26 cellular contexts compared by ENCODE assay signal in genomic region chr3:17580901-17581300, GRCh38.
DNase-seq lines count a peak whose midpoint lies in the region; ATAC-seq, FAIRE-seq and TF ChIP-seq lines count a peak whose summit lies in the region.
"Had no signal": no experiment of that assay in that cellular context is flagged by ENCODE, and none has a peak within 500 bp of the region (broad histone marks: within the 10 kb centered on the region; RNA-seq: fewer than 3 reads in every experiment).

No MANE protein-coding gene starts in this region.

- TF ChIP-seq POLR2A in A549 (IDR thresholded peaks at IDR 0.05; ENCODE audit: low read length) (no peak), GM12878 (IDR thresholded peaks at IDR 0.05; ENCODE audit: low read depth, low read length) (no peak)

- ATAC-seq in A549: no peak
- 0 out of 3 replicates have a peak, but pooled peaks have one; percentile 5 for ATAC-seq in GM12878
- no peak for ATAC-seq in GM21447 (IDR thresholded peaks at IDR 0.05; ENCODE audit: unreplicated experiment)
- no peak for ATAC-seq in GM19324 (IDR thresholded peaks at IDR 0.05; ENCODE audit: low FRiP score, unreplicated experiment)
- ATAC-seq: stimulated activated memory B cell treated with anti-CD40 and anti-IgM and Interleukin-4, amounts not matched to agents 10 μg/mL and 1 μg/mL and 100 μg/mL, for 72 hours had no signal

- no peaks in the 10 kb centered on the region; the same call in 1 of the 2 replicates for H4K20me1 ChIP-seq in GM12878 (ENCODE audit: control insufficient read depth, insufficient read depth)

- RAD21 ChIA-PET in GM12878 (lab: Charles Lee; ENCODE audit: unreplicated experiment): no interaction called here

- POLR2A ChIA-PET in A549 (lab: Yijun Ruan, JAX) (no interaction called here), GM12878 (lab: Charles Lee) (interaction anchor here (1.0 kb wide), 1 partner anchor 167 kb away, joined by 3 read pairs; no protein-coding TSS in a partner anchor)

- peak; percentile 10 for DNase-seq in activated CD4-positive, alpha-beta T cell treated with anti-CD3 and anti-CD28 coated beads for 48 hours
- no peak for DNase-seq in activated CD4-positive, alpha-beta T cell treated with anti-CD3 and anti-CD28 coated beads for 4 hours
- DNase-seq in A549 (ENCODE audit: low read depth in 1 of 2, low spot score in 1 of 2) (no peak), HL-60 (ENCODE audit: low read depth in 1 of 2, low spot score in 1 of 2) (peak; percentile 20 to 43), GM12878 (ENCODE audit: low read depth, low spot score) (no peak), mesenteric fat pad (ENCODE audit: low spot score) (no peak)
- DNase-seq: activated naive CD8-positive, alpha-beta T cell treated with anti-CD3 and anti-CD28 coated beads, Interleukin-2, amount 10 ng/mL, durations not matched to agents 7 days and 5 days; AML-193; CD8-positive, alpha-beta memory T cell; central memory CD4-positive, alpha-beta T cell; DMS153; endodermal cell; KG1; MM.1S; NCI-H1436 treated with DMSO at 0.1 percent for 48 hours; SK-N-SH; small intestine; testis; uterus had no signal

- SMC1A ChIA-PET in GM12878 (lab: Charles Lee; ENCODE audit: uncharacterized antibody, unreplicated experiment): interaction anchor here (1.3 kb wide), 1 partner anchor 24 kb away, joined by 3 read pairs; no protein-coding TSS in a partner anchor

- H3K36me3 ChIP-seq in GM12878 (ENCODE audit: control insufficient read depth in 2 of 2, insufficient read depth in 2 of 2, low read length in 1 of 2): no peaks in the 10 kb centered on the region
- H3K36me3 ChIP-seq: uterus had no signal

- H3K9me3 ChIP-seq in A549 (no peaks in the 10 kb centered on the region), GM12878 (replicated peaks; ENCODE audit: control insufficient read depth, insufficient read depth, low read length) (no peaks in the 10 kb centered on the region; the same call in 1 of the 3 replicates)
- H3K9me3 ChIP-seq: SK-N-SH, testis, uterus had no signal

- no peaks in the 10 kb centered on the region for H3K79me2 ChIP-seq in GM12878 (ENCODE audit: control insufficient read depth, insufficient read depth, low read length)
- H3K79me2 ChIP-seq: parathyroid adenoma had no signal

- no TSS peak for BruUV-seq in GM12878 (replicated peaks; lab: Mats Ljungman, UMichigan)

- TF ChIP-seq CTCF in A549 (IDR thresholded peaks at IDR 0.05) (no peak), HL-60 (IDR thresholded peaks at IDR 0.05; ENCODE audit: insufficient read depth, low read length) (no peak), GM12878 (IDR thresholded peaks at IDR 0.05 in 2 of 3, conservative IDR thresholded peaks at IDR 0.05 in 1 of 3; ENCODE audit: control insufficient read depth in 2 of 3, extremely low read depth in 1 of 3, insufficient read depth in 1 of 3, low read depth in 3 of 3, low read length in 3 of 3) (no peak)

- no peak overlapping the region for H3K9ac ChIP-seq in GM12878 (ENCODE audit: control insufficient read depth, insufficient read depth, low read length)
- H3K9ac ChIP-seq: parathyroid adenoma, SK-N-SH had no signal

- H3K4me3 ChIP-seq in A549 (no peak overlapping the region), HL-60 (replicated peaks; ENCODE audit: insufficient read depth, low read length) (no peak overlapping the region), GM12878 (no peak overlapping the region)
- H3K4me3 ChIP-seq: testis, uterus had no signal

- TF ChIP-seq RAD21 in A549 (conservative IDR thresholded peaks at IDR 0.05 in 1 of 2, IDR thresholded peaks at IDR 0.05 in 1 of 2) (no peak), GM12878 (IDR thresholded peaks at IDR 0.05; ENCODE audit: insufficient read depth, low read depth, low read length) (no peak)

- peak overlapping the region in 1 of 2 experiments; percentile 17; a peak in 1 of 6 replicates for H3K27ac ChIP-seq in A549
- H3K27ac ChIP-seq in HL-60 (replicated peaks): peak overlapping the region; percentile 37
- H3K27ac ChIP-seq in GM12878 (ENCODE audit: control insufficient read depth, insufficient read depth): no peak overlapping the region
- H3K27ac ChIP-seq: parathyroid adenoma, testis, uterus had no signal

- CTCF ChIA-PET in A549 (lab: Yijun Ruan, JAX) (interaction anchor here (1.5 kb wide), 1 partner anchor 65 kb away, joined by 4 read pairs; no protein-coding TSS in a partner anchor), GM12878 (lab: Yijun Ruan, JAX) (interaction anchor here (1.0 kb wide), 1 partner anchor 63 kb away, joined by 3 read pairs; no protein-coding TSS in a partner anchor)

- H3K27me3 ChIP-seq in HL-60 (ENCODE audit: insufficient read depth, poor library complexity, severe bottlenecking): no peaks in the 10 kb centered on the region
- H3K27me3 ChIP-seq in GM12878 (replicated peaks in 1 of 2; ENCODE audit: control insufficient read depth in 2 of 2, insufficient read depth in 2 of 2, low read length in 1 of 2): no peaks in the 10 kb centered on the region
- H3K27me3 ChIP-seq: testis, uterus had no signal

- 90% methylated on average over 4 of the region's 4 CpGs for WGBS in A549 (ENCODE audit: missing lambda C conversion rate)
- 43% methylated on average over 4 of the region's 4 CpGs for WGBS in GM12878 (ENCODE audit: insufficient coverage, insufficient replicate concordance, low lambda C conversion rate, missing lambda C conversion rate)

- no peak for FAIRE-seq in A549 (lab: Jason Lieb, UNC)
- no peak for FAIRE-seq in GM12878 (lab: Jason Lieb, UNC)
- FAIRE-seq: A204.1, frontal cortex, HTR-8/SVneo, small intestine had no signal

- H3K4me1 ChIP-seq in A549: peaks cover 52% of the 10 kb centered on the region
- H3K4me1 ChIP-seq in GM12878 (ENCODE audit: control insufficient read depth, insufficient read depth, low read length): peaks cover 28% of the 10 kb centered on the region
- H3K4me1 ChIP-seq: parathyroid adenoma, testis had no signal

- no peak overlapping the region for H2AFZ ChIP-seq in GM12878 (ENCODE audit: control insufficient read depth, low read depth, low read length)
- H2AFZ ChIP-seq: parathyroid adenoma had no signal

- H3K4me2 ChIP-seq in A549 (0 out of 3 replicates have a peak overlapping the region, but pooled peaks have one; percentile 0), GM12878 (ENCODE audit: control insufficient read depth, insufficient read depth) (peak overlapping the region; percentile 39; the same call in 1 of the 2 replicates)
- H3K4me2 ChIP-seq: SK-N-SH had no signal

- no peak for TF ChIP-seq EP300 in A549 (IDR thresholded peaks at IDR 0.05)
- no peak for TF ChIP-seq EP300 in GM12878 (IDR thresholded peaks at IDR 0.05; ENCODE audit: borderline replicate concordance in 1 of 2, control insufficient read depth in 1 of 2, low read depth in 2 of 2, low read length in 2 of 2)

- intact Hi-C loops in GM12878 (cut with micrococcal nuclease; ENCODE audit: unreplicated experiment): no loop called here

- in situ Hi-C loops in GM12878 (cut with MboI): no loop called here

TF ChIP-seq in A549, 52 proteins besides CTCF, POLR2A, EP300 and RAD21 (continues in another document):
- TF ChIP-seq PHF8 (IDR thresholded peaks at IDR 0.05; ENCODE audit: borderline replicate concordance, low read depth) (no peak), PBX3 (IDR thresholded peaks at IDR 0.05) (no peak), KDM5A (IDR thresholded peaks at IDR 0.05) (no peak), FOSB (CRISPR knock-in tag; IDR thresholded peaks at IDR 0.05) (no peak), CBX2 (IDR thresholded peaks at IDR 0.05; ENCODE audit: borderline replicate concordance, low read depth) (no peak), CHD4 (IDR thresholded peaks at IDR 0.05; ENCODE audit: borderline replicate concordance) (no peak), MAFK (IDR thresholded peaks at IDR 0.05; ENCODE audit: partially characterized antibody) (no peak), RARB (CRISPR knock-in tag; IDR thresholded peaks at IDR 0.05) (no peak), BHLHE40 (IDR thresholded peaks at IDR 0.05; ENCODE audit: low read depth, low read length) (no peak)

TF ChIP-seq in GM12878, 131 proteins besides CTCF, POLR2A, EP300 and RAD21:
- TF ChIP-seq EZH2 (IDR thresholded peaks at IDR 0.05; ENCODE audit: borderline replicate concordance, control insufficient read depth, low read depth, low read length) (no peak), CHD2 (IDR thresholded peaks at IDR 0.05; ENCODE audit: borderline replicate concordance, low read depth, low read length) (0 out of 2 replicates have a peak, but pooled peaks have one; percentile 51)

Comparison
In these comparisons a context has a peak if more than half of its experiments do, and no peak if none do; other contexts are left out.
1. DNase-seq: peak in activated CD4-positive, alpha-beta T cell treated with anti-CD3 and anti-CD28 coated beads for 48 hours (single experiment) and HL-60 (2 of 2); none in activated CD4-positive, alpha-beta T cell treated with anti-CD3 and anti-CD28 coated beads for 4 hours (0 of 2), A549 (0 of 2), GM12878 (single experiment) and mesenteric fat pad (single experiment).